ENCODE assay signal across 8 cellular contexts in the genomic region with DNA sequence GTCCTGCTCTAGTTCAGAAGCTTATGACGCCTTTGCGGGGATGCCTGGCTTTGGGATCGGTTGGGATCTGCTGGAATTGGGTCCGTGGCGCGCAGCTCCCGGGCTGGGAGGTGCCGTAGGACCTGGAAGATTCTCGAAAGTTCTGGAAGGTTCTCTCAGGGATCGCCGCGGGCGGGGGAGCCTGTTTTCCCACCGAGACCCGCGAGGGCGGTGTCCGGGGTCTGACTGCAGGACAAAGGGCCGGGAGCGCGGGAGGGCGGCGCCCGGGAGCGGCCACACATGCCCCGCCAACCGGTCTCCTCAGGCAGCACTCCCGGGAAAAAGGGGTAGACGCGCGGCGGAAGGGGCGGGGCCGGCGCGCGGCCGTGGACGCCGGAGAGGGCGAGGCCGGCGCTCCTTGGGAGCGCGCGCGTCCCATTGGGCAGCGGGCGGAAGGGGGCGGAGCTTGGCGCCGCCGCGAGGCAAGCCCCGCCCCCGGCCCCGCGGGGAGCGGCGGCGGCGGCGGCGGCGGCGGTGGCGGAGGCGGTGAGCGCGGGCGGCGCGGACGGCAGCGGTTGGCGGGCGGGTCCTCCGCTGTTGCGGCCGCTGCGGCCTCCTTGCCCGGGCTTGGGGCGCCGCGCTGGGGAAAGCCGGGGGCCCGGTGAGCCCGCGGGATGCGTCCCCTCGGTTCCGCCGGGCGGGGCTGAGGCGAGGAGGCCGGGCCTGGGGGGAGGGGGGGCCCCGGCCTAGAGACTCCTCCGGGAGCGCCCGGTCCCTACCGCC. TPM values are rescaled to one million over a fixed set of nuclear protein-coding genes. Genes with fewer than 3 reads are reported as not detected.
DNase-seq lines count a peak whose midpoint lies in the region; ATAC-seq and TF ChIP-seq lines count a peak whose summit lies in the region.

No MANE protein-coding gene starts in this region.

- H3K4me3 Mint-ChIP-seq in activated naive CD8-positive, alpha-beta T cell treated with anti-CD3 and anti-CD28 coated beads, Interleukin-2, amount 10 ng/mL, durations not matched to agents 7 days and 5 days = peak overlapping the region; percentile 93

- H3K14ac ChIP-seq in trophoblast cell (ENCODE audit: low read length) = peak overlapping the region; percentile 97

- H3K27ac ChIP-seq in cardiac muscle cell (peak overlapping the region; percentile 95), trophoblast cell (ENCODE audit: low read depth, low read length) (peak overlapping the region; percentile 89), tibial nerve (peak overlapping the region; percentile 85 to 98 (median 93))

- peak overlapping the region; percentile 91 for H3K9ac ChIP-seq in trophoblast cell (ENCODE audit: low read length)

- H3K9me3 ChIP-seq in cardiac muscle cell (ENCODE audit: low read depth) (no peaks in the 10 kb centered on the region), trophoblast cell (ENCODE audit: insufficient read depth, low read depth, low read length) (peaks cover 6% of the 10 kb centered on the region), tibial nerve (no peaks in the 10 kb centered on the region)

- H3K9me3 Mint-ChIP-seq in activated naive CD8-positive, alpha-beta T cell treated with anti-CD3 and anti-CD28 coated beads, Interleukin-2, amount 10 ng/mL, durations not matched to agents 7 days and 5 days = no peaks in the 10 kb centered on the region

- H4K12ac ChIP-seq in trophoblast cell (ENCODE audit: low read depth, low read length) = peak overlapping the region; percentile 98

- no CpG with 5 or more reads among the region's 101 CpGs for WGBS in trophoblast cell (ENCODE audit: extremely low coverage, insufficient coverage, insufficient read length)
- WGBS in tibial nerve, 2 donors = 0 to 2% methylated on average over 34 to 76 of the region's 101 CpGs

- peak; percentile 88 to 99 for TF ChIP-seq EP300 in tibial nerve (IDR thresholded peaks at IDR 0.05)

- peak overlapping the region; percentile 97 for H2AK5ac ChIP-seq in trophoblast cell (ENCODE audit: low read length)

- DNase-seq in NCI-H1092 (lab: John Stamatoyannopoulos, UW) (peak; percentile 80), SKM-1 treated with dmso at 0.1 percent for 144 hours (lab: John Stamatoyannopoulos, UW; ENCODE audit: unreplicated experiment) (peak; percentile 88), cardiac muscle cell (ENCODE audit: low read depth in 1 of 2, low spot score in 1 of 2) (peak; percentile 93 to 95), trophoblast cell (peak; percentile 82 to 92), tibial nerve (ENCODE audit: low spot score in 2 of 2) (peak; percentile 78 to 83)
- peak; percentile 92 for DNase-seq in activated naive CD8-positive, alpha-beta T cell treated with anti-CD3 and anti-CD28 coated beads, Interleukin-2, amount 10 ng/mL, durations not matched to agents 7 days and 5 days

- H3K27me3 Mint-ChIP-seq in activated naive CD8-positive, alpha-beta T cell treated with anti-CD3 and anti-CD28 coated beads, Interleukin-2, amount 10 ng/mL, durations not matched to agents 7 days and 5 days = no peaks in the 10 kb centered on the region

- peaks cover 9% of the 10 kb centered on the region for H3K79me1 ChIP-seq in trophoblast cell (ENCODE audit: low read length)

- peak overlapping the region; percentile 81 for H3K27ac Mint-ChIP-seq in activated naive CD8-positive, alpha-beta T cell treated with anti-CD3 and anti-CD28 coated beads, Interleukin-2, amount 10 ng/mL, durations not matched to agents 7 days and 5 days

- H3K4me2 ChIP-seq in trophoblast cell (ENCODE audit: low read length) = peak overlapping the region; percentile 87

- H3K4ac ChIP-seq in trophoblast cell (ENCODE audit: low read depth, low read length) = peak overlapping the region; percentile 96

- TF ChIP-seq POLR2A in tibial nerve (IDR thresholded peaks at IDR 0.05) = peak; percentile 41 to 78

- H3K27me3 ChIP-seq in cardiac muscle cell (no peaks in the 10 kb centered on the region), trophoblast cell (ENCODE audit: insufficient read depth, low read length) (no peaks in the 10 kb centered on the region), tibial nerve (no peaks in the 10 kb centered on the region)

- H4K91ac ChIP-seq in trophoblast cell (ENCODE audit: low read depth, low read length) = peak overlapping the region; percentile 98

- H3K36me3 ChIP-seq in cardiac muscle cell = peaks cover 5% of the 10 kb centered on the region
- H3K36me3 ChIP-seq in trophoblast cell (ENCODE audit: control insufficient read depth in 1 of 2, insufficient read depth in 2 of 2, low read length in 2 of 2) = peaks cover 15 to 17% of the 10 kb centered on the region in 2 experiments
- H3K36me3 ChIP-seq in tibial nerve = peaks cover 0 to 30% (median 0%) of the 10 kb centered on the region in 3 donors

- H3K4me1 ChIP-seq in cardiac muscle cell (ENCODE audit: low read depth) (peaks cover 23% of the 10 kb centered on the region), trophoblast cell (ENCODE audit: control insufficient read depth in 1 of 2, insufficient read depth in 2 of 2, low read length in 2 of 2) (peaks cover 0 to 7% of the 10 kb centered on the region in 2 experiments), tibial nerve (peaks cover 0 to 26% (median 4%) of the 10 kb centered on the region in 4 donors)

- peaks cover 7% of the 10 kb centered on the region for H3K4me1 Mint-ChIP-seq in activated naive CD8-positive, alpha-beta T cell treated with anti-CD3 and anti-CD28 coated beads, Interleukin-2, amount 10 ng/mL, durations not matched to agents 7 days and 5 days

- no peak overlapping the region for H3K23ac ChIP-seq in trophoblast cell (ENCODE audit: low read length)

- POLR2A ChIA-PET in activated naive CD8-positive, alpha-beta T cell treated with anti-CD3 and anti-CD28 coated beads, Interleukin-2, amount 10 ng/mL, durations not matched to agents 7 days and 5 days (lab: Charles Lee) = interaction anchor here (0.9 to 1.6 kb wide), 3 partner anchors 9 to 37 kb away, joined by 3 to 5 read pairs (median 5); a partner anchor contains a TSS

- peak overlapping the region; percentile 99 for H4K8ac ChIP-seq in trophoblast cell (ENCODE audit: low read depth, low read length)

- H2BK120ac ChIP-seq in trophoblast cell (ENCODE audit: insufficient read depth, low read length, poor library complexity) = peak overlapping the region; percentile 98

- peak overlapping the region; percentile 77 for H2BK12ac ChIP-seq in trophoblast cell (ENCODE audit: low read length)

- peaks cover 6% of the 10 kb centered on the region for H3K36me3 Mint-ChIP-seq in activated naive CD8-positive, alpha-beta T cell treated with anti-CD3 and anti-CD28 coated beads, Interleukin-2, amount 10 ng/mL, durations not matched to agents 7 days and 5 days

- H3K79me2 ChIP-seq in trophoblast cell (ENCODE audit: control insufficient read depth, insufficient read depth, low read length, poor library complexity) = peaks cover 11% of the 10 kb centered on the region

- peak; percentile 84 for ATAC-seq in HG02571 (IDR thresholded peaks at IDR 0.05; ENCODE audit: unreplicated experiment)
- ATAC-seq in activated naive CD8-positive, alpha-beta T cell treated with anti-CD3 and anti-CD28 coated beads, Interleukin-2, amount 10 ng/mL, durations not matched to agents 7 days and 5 days (ENCODE audit: low read depth) = peak; percentile 94

- TF ChIP-seq CTCF in cardiac muscle cell (IDR thresholded peaks at IDR 0.05; ENCODE audit: low read depth, low read length) (peak; percentile 6), tibial nerve (IDR thresholded peaks at IDR 0.05) (peak in 3 of 5 experiments; percentile 19 to 52 (median 50))

- peak overlapping the region; percentile 93 for H3K18ac ChIP-seq in trophoblast cell (ENCODE audit: low read length)

- peak overlapping the region; percentile 92 for H2AFZ ChIP-seq in trophoblast cell (ENCODE audit: insufficient read depth, low read length, poor library complexity)

- H2BK5ac ChIP-seq in trophoblast cell (ENCODE audit: low read depth, low read length, poor library complexity) = peak overlapping the region; percentile 92

- H3K4me3 ChIP-seq in GM08714 (ENCODE audit: low read length) (peak overlapping the region; percentile 94), cardiac muscle cell (peak overlapping the region; percentile 100), trophoblast cell (ENCODE audit: low read depth, low read length) (peak overlapping the region; percentile 79), tibial nerve (peak overlapping the region; percentile 57 to 84 (median 71))

RNA-seq across cellular contexts. Expression of a gene that starts 29.0 kb away (rescaled TPM):
- 100 to 1,000 TPM; 103 to 106 TPM for total RNA-seq in activated naive CD8-positive, alpha-beta T cell treated with anti-CD3 and anti-CD28 coated beads, Interleukin-2, amount 10 ng/mL, durations not matched to agents 7 days and 5 days
- 264 and 266 TPM in 2 replicates for total RNA-seq in cardiac muscle cell
- 455 and 472 TPM in 2 replicates for polyA plus RNA-seq in cardiac muscle cell
- polyA plus RNA-seq in trophoblast cell (2013) = 38.6 and 39.3 TPM in 2 replicates
- 100 to 1,000 TPM; 146 to 162 (median 151) TPM for total RNA-seq in tibial nerve

RNA-seq across cellular contexts. Expression of a gene that starts 46.7 kb away (rescaled TPM):
- total RNA-seq in activated naive CD8-positive, alpha-beta T cell treated with anti-CD3 and anti-CD28 coated beads, Interleukin-2, amount 10 ng/mL, durations not matched to agents 7 days and 5 days = 10 to 100 TPM; 17.9 to 18.9 TPM
- total RNA-seq in cardiac muscle cell (197 and 231 TPM in 2 replicates), tibial nerve (100 to 1,000 TPM in 2 of 4 donors, 10 to 100 TPM in 2; 43.8 to 120 (median 94.4) TPM)
- polyA plus RNA-seq in cardiac muscle cell = 180 and 231 TPM in 2 replicates
- polyA plus RNA-seq in trophoblast cell (2013) = 20.3 and 20.6 TPM in 2 replicates

RNA-seq across cellular contexts. Expression of a gene that starts 52.7 kb away (rescaled TPM):
- 100 to 1,000 TPM; 214 to 217 TPM for total RNA-seq in activated naive CD8-positive, alpha-beta T cell treated with anti-CD3 and anti-CD28 coated beads, Interleukin-2, amount 10 ng/mL, durations not matched to agents 7 days and 5 days
- 103 and 112 TPM in 2 replicates for total RNA-seq in cardiac muscle cell
- 41.8 and 43.0 TPM in 2 replicates for polyA plus RNA-seq in cardiac muscle cell
- polyA plus RNA-seq in trophoblast cell (2013) = 126 and 130 TPM in 2 replicates
- total RNA-seq in tibial nerve = 10 to 100 TPM; 34.3 to 68.4 (median 61.0) TPM

Comparison
In these comparisons a context has a peak if more than half of its experiments do, and no peak if none do; other contexts are left out.
1. Peak in every context shown above with its lines: DNase-seq, ATAC-seq, H3K4me3 ChIP-seq and H3K27ac ChIP-seq.